ENCODE assay signal across 1 cellular context in genomic region chr7:620885-621284, GRCh38.
TF ChIP-seq lines count a peak whose summit lies in the region.

No MANE protein-coding gene starts in this region.

TF ChIP-seq in GM12878, 131 proteins besides CTCF, POLR2A, EP300 and RAD21 (continued from another document):
- no peak for TF ChIP-seq ZNF687 (IDR thresholded peaks at IDR 0.05)
- TF ChIP-seq IRF3 (IDR thresholded peaks at IDR 0.05) = no peak
TF ChIP-seq in GM12878: peak in this region for 1.
